ENCODE assay signal across 8 cellular contexts in the genomic region with DNA sequence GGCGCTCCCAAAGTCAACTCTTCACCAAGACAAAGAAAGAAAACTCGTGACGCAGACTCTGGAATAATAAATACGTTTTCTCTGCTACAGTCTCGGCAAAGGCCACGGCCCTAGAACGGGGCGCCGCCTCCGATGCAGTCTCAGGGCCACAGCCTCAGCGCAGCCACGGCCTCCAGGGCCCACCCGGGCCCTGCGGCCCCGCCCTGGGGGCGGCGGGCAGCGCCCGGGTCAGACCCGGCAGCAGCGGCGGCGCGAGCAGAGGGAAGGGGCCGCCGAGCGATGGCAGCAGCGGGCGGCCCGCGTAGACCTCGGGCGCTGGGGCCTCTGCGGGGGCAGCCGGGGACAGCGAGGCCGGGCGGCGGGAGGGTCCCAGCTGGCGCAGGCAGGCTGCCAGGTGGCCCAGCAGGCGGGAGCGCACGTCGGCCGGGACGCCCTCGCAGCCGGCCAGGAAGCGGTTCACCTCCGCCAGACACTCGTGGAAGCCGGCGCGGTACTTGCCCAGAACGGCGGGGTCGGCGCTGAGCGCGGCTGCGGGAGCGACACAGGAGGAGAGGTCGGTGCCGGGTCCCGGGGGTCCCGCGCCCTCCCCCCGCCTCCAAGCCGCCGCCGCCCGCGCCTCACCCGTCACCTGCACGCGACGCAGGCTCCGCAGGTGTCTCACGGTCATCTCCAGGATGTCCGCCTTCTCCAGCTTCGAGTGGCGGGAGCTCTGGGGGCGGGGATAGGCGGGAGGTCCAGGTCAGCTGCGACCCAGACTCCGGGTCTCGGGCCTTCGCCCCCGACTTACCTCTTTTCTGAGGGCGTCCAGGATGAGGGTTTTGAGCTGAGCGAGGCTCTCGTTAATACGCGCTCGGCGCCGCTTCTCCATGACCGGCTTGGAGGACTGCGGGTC. TPM values are rescaled to one million over a fixed set of nuclear protein-coding genes. Genes with fewer than 3 reads are reported as not detected.
DNase-seq lines count a peak whose midpoint lies in the region; ATAC-seq lines count a peak whose summit lies in the region.

No MANE protein-coding gene starts in this region.

- H3K36me3 ChIP-seq in effector memory CD4-positive, alpha-beta T cell (ENCODE audit: control insufficient read depth, insufficient read depth, low read length): no peaks in the 10 kb centered on the region
- no peaks in the 10 kb centered on the region for H3K36me3 ChIP-seq in mucosa of rectum (ENCODE audit: control insufficient read depth in 2 of 2, insufficient read depth in 2 of 2, low read length in 2 of 2)

- peaks cover 70% of the 10 kb centered on the region for H3K27me3 ChIP-seq in effector memory CD4-positive, alpha-beta T cell (replicated peaks; ENCODE audit: control insufficient read depth, insufficient read depth, low read length, poor library complexity, severe bottlenecking)
- peaks cover 15 to 21% of the 10 kb centered on the region in 2 donors for H3K27me3 ChIP-seq in mucosa of rectum (ENCODE audit: control insufficient read depth in 2 of 2, insufficient read depth in 2 of 2, low read length in 2 of 2)

- DNase-seq in ELR (ENCODE audit: low read depth): peak; percentile 51
- peak; percentile 53 for DNase-seq in NCI-H69 (lab: John Stamatoyannopoulos, UW)
- DNase-seq in effector memory CD4-positive, alpha-beta T cell: peak in 1 of 3 donors; percentile 28
- DNase-seq in activated T-helper 1 cell treated with anti-CD3 and anti-CD28 coated beads, Interleukin-12 subunit alpha, Interleukin-12 subunit beta, Interleukin-2, Interleukin-4 antibody, amounts not matched to agents 30 ng/mL and 10 ng/mL and 1 ng/mL, durations not matched to agents 14 hours and 24 hours and 36 hours (ENCODE audit: low spot score): no peak
- DNase-seq in midbrain (lab: John Stamatoyannopoulos, UW): no peak

- H3K4me3 ChIP-seq in effector memory CD4-positive, alpha-beta T cell (ENCODE audit: insufficient read depth, low read depth, low read length, poor library complexity, severe bottlenecking): peak overlapping the region; percentile 46
- H3K4me3 ChIP-seq in mucosa of rectum (ENCODE audit: low read length in 2 of 2): peak overlapping the region; percentile 57 to 66

- intact Hi-C loops in activated T-helper 1 cell treated with anti-CD3 and anti-CD28 coated beads, Interleukin-12 subunit alpha, Interleukin-12 subunit beta, Interleukin-2, Interleukin-4 antibody, amounts not matched to agents 30 ng/mL and 10 ng/mL and 1 ng/mL, durations not matched to agents 14 hours and 24 hours and 36 hours (cut with micrococcal nuclease): no loop called here

- no peaks in the 10 kb centered on the region for H3K4me1 Mint-ChIP-seq in activated T-helper 1 cell treated with anti-CD3 and anti-CD28 coated beads, Interleukin-12 subunit alpha, Interleukin-12 subunit beta, Interleukin-2, Interleukin-4 antibody, amounts not matched to agents 30 ng/mL and 10 ng/mL and 1 ng/mL, durations not matched to agents 14 hours and 24 hours and 36 hours (ENCODE audit: low read depth)

- no peaks in the 10 kb centered on the region for H3K9me3 ChIP-seq in effector memory CD4-positive, alpha-beta T cell (ENCODE audit: control insufficient read depth, low read length)
- H3K9me3 ChIP-seq in mucosa of rectum (ENCODE audit: control insufficient read depth in 2 of 2, low read length in 2 of 2): no peaks in the 10 kb centered on the region

- no peaks in the 10 kb centered on the region for H3K9me3 Mint-ChIP-seq in activated T-helper 1 cell treated with anti-CD3 and anti-CD28 coated beads, Interleukin-12 subunit alpha, Interleukin-12 subunit beta, Interleukin-2, Interleukin-4 antibody, amounts not matched to agents 30 ng/mL and 10 ng/mL and 1 ng/mL, durations not matched to agents 14 hours and 24 hours and 36 hours

- H3K36me3 Mint-ChIP-seq in activated T-helper 1 cell treated with anti-CD3 and anti-CD28 coated beads, Interleukin-12 subunit alpha, Interleukin-12 subunit beta, Interleukin-2, Interleukin-4 antibody, amounts not matched to agents 30 ng/mL and 10 ng/mL and 1 ng/mL, durations not matched to agents 14 hours and 24 hours and 36 hours (ENCODE audit: low read depth): no peaks in the 10 kb centered on the region

- no peak overlapping the region for H3K27ac Mint-ChIP-seq in activated T-helper 1 cell treated with anti-CD3 and anti-CD28 coated beads, Interleukin-12 subunit alpha, Interleukin-12 subunit beta, Interleukin-2, Interleukin-4 antibody, amounts not matched to agents 30 ng/mL and 10 ng/mL and 1 ng/mL, durations not matched to agents 14 hours and 24 hours and 36 hours

- no peak overlapping the region for H3K4me3 Mint-ChIP-seq in activated T-helper 1 cell treated with anti-CD3 and anti-CD28 coated beads, Interleukin-12 subunit alpha, Interleukin-12 subunit beta, Interleukin-2, Interleukin-4 antibody, amounts not matched to agents 30 ng/mL and 10 ng/mL and 1 ng/mL, durations not matched to agents 14 hours and 24 hours and 36 hours

- peaks cover 46% of the 10 kb centered on the region for H3K4me1 ChIP-seq in effector memory CD4-positive, alpha-beta T cell (ENCODE audit: control insufficient read depth, insufficient read depth, low read length, poor library complexity, severe bottlenecking)
- H3K4me1 ChIP-seq in mucosa of rectum (ENCODE audit: control insufficient read depth in 2 of 2, insufficient read depth in 2 of 2, low read length in 2 of 2): peaks cover 7 to 12% of the 10 kb centered on the region in 2 donors

- H3K27ac ChIP-seq in effector memory CD4-positive, alpha-beta T cell (ENCODE audit: insufficient read depth, low read length, poor library complexity, severe bottlenecking): no peak overlapping the region
- H3K27ac ChIP-seq in mucosa of rectum (ENCODE audit: low read depth in 2 of 2, low read length in 2 of 2): peak overlapping the region; percentile 51 to 88

- ATAC-seq in HG02870 (IDR thresholded peaks at IDR 0.05; ENCODE audit: unreplicated experiment) (no peak), HG02852 (IDR thresholded peaks at IDR 0.05; ENCODE audit: unreplicated experiment) (no peak)

- H3K9ac ChIP-seq in mucosa of rectum (ENCODE audit: low read depth in 1 of 2, low read length in 2 of 2): peak overlapping the region; percentile 14 to 78

- peaks cover 32% of the 10 kb centered on the region for H3K27me3 Mint-ChIP-seq in activated T-helper 1 cell treated with anti-CD3 and anti-CD28 coated beads, Interleukin-12 subunit alpha, Interleukin-12 subunit beta, Interleukin-2, Interleukin-4 antibody, amounts not matched to agents 30 ng/mL and 10 ng/mL and 1 ng/mL, durations not matched to agents 14 hours and 24 hours and 36 hours (ENCODE audit: insufficient read depth)

RNA-seq across cellular contexts. Expression of a gene that starts 0.7 kb away (rescaled TPM):
- 1.8 and 2.9 TPM in 2 replicates for total RNA-seq in activated T-helper 1 cell treated with anti-CD3 and anti-CD28 coated beads, Interleukin-12 subunit alpha, Interleukin-12 subunit beta, Interleukin-2, Interleukin-4 antibody, amounts not matched to agents 30 ng/mL and 10 ng/mL and 1 ng/mL, durations not matched to agents 14 hours and 24 hours and 36 hours

RNA-seq across cellular contexts. Expression of a gene that starts 14.1 kb away (rescaled TPM):
- total RNA-seq in activated T-helper 1 cell treated with anti-CD3 and anti-CD28 coated beads, Interleukin-12 subunit alpha, Interleukin-12 subunit beta, Interleukin-2, Interleukin-4 antibody, amounts not matched to agents 30 ng/mL and 10 ng/mL and 1 ng/mL, durations not matched to agents 14 hours and 24 hours and 36 hours: 52.9 and 53.7 TPM in 2 replicates

RNA-seq across cellular contexts. Expression of a gene that starts 17.3 kb away (rescaled TPM):
- not detected in 2 replicates for total RNA-seq in activated T-helper 1 cell treated with anti-CD3 and anti-CD28 coated beads, Interleukin-12 subunit alpha, Interleukin-12 subunit beta, Interleukin-2, Interleukin-4 antibody, amounts not matched to agents 30 ng/mL and 10 ng/mL and 1 ng/mL, durations not matched to agents 14 hours and 24 hours and 36 hours

RNA-seq across cellular contexts. Expression of a gene that starts 20.8 kb away (rescaled TPM):
- total RNA-seq in activated T-helper 1 cell treated with anti-CD3 and anti-CD28 coated beads, Interleukin-12 subunit alpha, Interleukin-12 subunit beta, Interleukin-2, Interleukin-4 antibody, amounts not matched to agents 30 ng/mL and 10 ng/mL and 1 ng/mL, durations not matched to agents 14 hours and 24 hours and 36 hours: 25.8 and 30.3 TPM in 2 replicates

RNA-seq across cellular contexts. Expression of a gene that starts 32.9 kb away (rescaled TPM):
- 1.7 and 1.8 TPM in 2 replicates for total RNA-seq in activated T-helper 1 cell treated with anti-CD3 and anti-CD28 coated beads, Interleukin-12 subunit alpha, Interleukin-12 subunit beta, Interleukin-2, Interleukin-4 antibody, amounts not matched to agents 30 ng/mL and 10 ng/mL and 1 ng/mL, durations not matched to agents 14 hours and 24 hours and 36 hours

Comparison
In these comparisons a context has a peak if more than half of its experiments do, and no peak if none do; other contexts are left out.
1. DNase-seq: peak in ELR (single experiment) and NCI-H69 (single experiment); none in activated T-helper 1 cell treated with anti-CD3 and anti-CD28 coated beads, Interleukin-12 subunit alpha, Interleukin-12 subunit beta, Interleukin-2, Interleukin-4 antibody, amounts not matched to agents 30 ng/mL and 10 ng/mL and 1 ng/mL, durations not matched to agents 14 hours and 24 hours and 36 hours (single experiment) and midbrain (single experiment).